ENCODE assay signal across 17 cellular contexts in the genomic region with DNA sequence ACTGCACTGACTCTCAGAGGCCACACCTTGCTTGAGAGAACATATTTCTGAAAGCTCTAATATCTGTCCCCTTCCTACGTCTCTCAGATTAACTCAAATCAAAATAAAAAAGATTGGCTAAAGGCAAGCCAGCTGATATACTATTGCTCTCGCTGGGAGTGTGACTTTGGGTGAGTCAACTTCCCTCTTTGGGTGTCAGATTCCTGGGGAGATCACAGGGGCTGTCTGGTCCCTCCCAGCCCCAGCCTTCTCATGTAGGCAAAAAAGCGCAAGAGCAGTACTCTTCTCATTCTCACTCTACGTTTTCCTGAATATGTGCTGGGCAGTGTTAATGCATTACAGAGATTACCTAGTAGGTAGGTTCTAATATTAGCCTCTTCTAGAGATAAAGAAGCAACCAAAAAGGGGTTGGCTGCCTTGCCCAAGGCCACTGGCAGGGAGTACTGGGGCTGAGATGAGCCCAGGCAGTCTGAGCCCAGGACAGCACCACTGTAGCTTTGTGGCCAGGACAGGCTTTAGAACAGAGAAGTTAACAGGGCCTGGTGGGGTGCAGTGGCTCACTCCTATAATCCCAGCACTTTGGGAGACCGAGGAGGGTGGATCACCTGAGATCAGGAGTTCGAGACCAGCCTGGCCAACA. TPM values are rescaled to one million over a fixed set of nuclear protein-coding genes. Genes with fewer than 3 reads are reported as not detected.
DNase-seq lines count a peak whose midpoint lies in the region; ATAC-seq and TF ChIP-seq lines count a peak whose summit lies in the region.
"Had no signal": no experiment of that assay in that cellular context is flagged by ENCODE, and none has a peak within 500 bp of the region (broad histone marks: within the 10 kb centered on the region; RNA-seq: fewer than 3 reads in every experiment).

No MANE protein-coding gene starts in this region.

- H3K79me2 ChIP-seq in GM23248 (ENCODE audit: insufficient read depth) (no peaks in the 10 kb centered on the region), PC-9 (ENCODE audit: low read depth) (no peaks in the 10 kb centered on the region), osteoblast (ENCODE audit: insufficient read depth, low read length) (no peaks in the 10 kb centered on the region)

- H3K36me3 Mint-ChIP-seq in CD4-positive, alpha-beta T cell (ENCODE audit: low read depth) = no peaks in the 10 kb centered on the region
- H3K36me3 Mint-ChIP-seq: activated naive CD4-positive, alpha-beta T cell treated with anti-CD3 and anti-CD28 coated beads, Interleukin-2, amount 10 ng/mL, durations not matched to agents 7 days and 5 days; brain had no signal

- H3K9me3 ChIP-seq in GM23248 (ENCODE audit: low read depth) (no peaks in the 10 kb centered on the region), PC-9 (ENCODE audit: insufficient read depth, low read depth) (no peaks in the 10 kb centered on the region), osteoblast (ENCODE audit: low read depth, low read length) (no peaks in the 10 kb centered on the region)
- H3K9me3 ChIP-seq in CD4-positive, alpha-beta T cell (ENCODE audit: control insufficient read depth, low read length) = no peaks in the 10 kb centered on the region
- H3K9me3 ChIP-seq: psoas muscle had no signal

- H3K9me2 ChIP-seq in GM23248 (ENCODE audit: insufficient read depth) (no peaks in the 10 kb centered on the region), PC-9 (ENCODE audit: insufficient read depth) (no peaks in the 10 kb centered on the region)

- H3K4me2 ChIP-seq in GM23248 (ENCODE audit: unreplicated experiment) = peak overlapping the region; percentile 19
- peak overlapping the region; percentile 39 for H3K4me2 ChIP-seq in PC-9
- H3K4me2 ChIP-seq in osteoblast (ENCODE audit: insufficient read depth, low read length) = no peak overlapping the region

- H3K4me1 Mint-ChIP-seq in CD4-positive, alpha-beta T cell (ENCODE audit: low read depth) = peaks cover 11% of the 10 kb centered on the region

- no peak overlapping the region for H3K4me3 Mint-ChIP-seq in CD4-positive, alpha-beta T cell
- H3K4me3 Mint-ChIP-seq: activated CD4-positive, alpha-beta T cell treated with anti-CD3 and anti-CD28 coated beads for 36 hours; activated naive CD4-positive, alpha-beta T cell treated with anti-CD3 and anti-CD28 coated beads, Interleukin-2, amount 10 ng/mL, durations not matched to agents 7 days and 5 days; brain had no signal

- H4K20me1 ChIP-seq in GM23248 (ENCODE audit: insufficient read depth) = no peaks in the 10 kb centered on the region
- H4K20me1 ChIP-seq in PC-9 (ENCODE audit: insufficient read depth) = no peaks in the 10 kb centered on the region
- H4K20me1 ChIP-seq in osteoblast (ENCODE audit: insufficient read depth, low read length) = no peaks in the 10 kb centered on the region

- intact Hi-C loops in PC-9 (cut with micrococcal nuclease; ENCODE audit: unreplicated experiment) = loop anchor here (5.0 to 10.0 kb wide), 2 partner anchors 363 to 475 kb away; a partner anchor contains a TSS
- intact Hi-C loops in CD4-positive, alpha-beta T cell (cut with DNase I, micrococcal nuclease) = loop anchor here in 1 of 2 experiments (10.0 kb wide), 1 partner anchor 365 kb away; a partner anchor contains a TSS

- H3F3A ChIP-seq in GM23248 (ENCODE audit: insufficient read depth) = peaks cover 5% of the 10 kb centered on the region; the same call in 1 of the 2 replicates
- peaks cover 16% of the 10 kb centered on the region; the same call in 1 of the 2 replicates for H3F3A ChIP-seq in PC-9 (ENCODE audit: insufficient read depth, low read depth)

- H3K9ac ChIP-seq in GM23248 = no peak overlapping the region

- CTCF ChIA-PET in PC-9 (lab: Charles Lee) = interaction anchor here (0.6 to 0.7 kb wide), 3 partner anchors 26 to 132 kb away, joined by 3 to 5 read pairs (median 3); no protein-coding TSS in a partner anchor
- CTCF ChIA-PET in CD4-positive, alpha-beta T cell (lab: Charles Lee) = no interaction called here

- DNase-seq in GM23248 (peak; percentile 55), PC-9 (peak; percentile 46 to 80), choroid plexus epithelial cell (ENCODE audit: low read depth) (peak; percentile 73), osteoblast (ENCODE audit: insufficient read length, low spot score, missing footprints) (peak; percentile 91), NCI-H774 (lab: John Stamatoyannopoulos, UW) (no peak), NCI-H510A treated with DMSO at 0.1 percent for 48 hours (lab: John Stamatoyannopoulos, UW) (no peak), DMS79 (lab: John Stamatoyannopoulos, UW) (no peak)
- no peak for DNase-seq in CD4-positive, alpha-beta T cell
- DNase-seq: activated CD4-positive, alpha-beta T cell treated with anti-CD3 and anti-CD28 coated beads for 36 hours; activated naive CD4-positive, alpha-beta T cell treated with anti-CD3 and anti-CD28 coated beads, Interleukin-2, amount 10 ng/mL, durations not matched to agents 7 days and 5 days; AML-193; MM.1S; NCI-H2081 treated with DMSO at 0.1 percent for 48 hours; NCI-H82; psoas muscle had no signal

- ATAC-seq in CD4-positive, alpha-beta T cell (ENCODE audit: poor library complexity) = no peak
- ATAC-seq: activated CD4-positive, alpha-beta T cell treated with anti-CD3 and anti-CD28 coated beads for 36 hours; psoas muscle had no signal

- H3K4me3 ChIP-seq in GM23248 = no peak overlapping the region
- no peak overlapping the region for H3K4me3 ChIP-seq in PC-9
- no peak overlapping the region for H3K4me3 ChIP-seq in choroid plexus epithelial cell (ENCODE audit: low read depth, low read length)
- no peak overlapping the region for H3K4me3 ChIP-seq in osteoblast (ENCODE audit: insufficient read depth, low read length)
- H3K4me3 ChIP-seq: psoas muscle had no signal

- peaks cover 22% of the 10 kb centered on the region for H3K27me3 Mint-ChIP-seq in CD4-positive, alpha-beta T cell

- POLR2A ChIA-PET in PC-9 (lab: Charles Lee; ENCODE audit: unreplicated experiment) = no interaction called here
- POLR2A ChIA-PET in CD4-positive, alpha-beta T cell (lab: Charles Lee) = no interaction called here

- H3K27ac ChIP-seq in GM23248 = no peak overlapping the region
- H3K27ac ChIP-seq in PC-9 = peak overlapping the region; percentile 45
- no peak overlapping the region for H3K27ac ChIP-seq in osteoblast (ENCODE audit: low read depth, low read length)
- H3K27ac ChIP-seq in CD4-positive, alpha-beta T cell (ENCODE audit: low read depth, low read length) = no peak overlapping the region
- H3K27ac ChIP-seq: psoas muscle had no signal

- 80 to 83% methylated on average over 6 of the region's 6 CpGs for WGBS in GM23248 (ENCODE audit: low coverage in 1 of 2, low lambda C conversion rate in 2 of 2, missing lambda C conversion rate in 2 of 2), 2 experiments

- H3K27me3 ChIP-seq in GM23248 (replicated peaks; ENCODE audit: insufficient read depth) (no peaks in the 10 kb centered on the region), PC-9 (ENCODE audit: insufficient read depth, low read depth) (no peaks in the 10 kb centered on the region), osteoblast (ENCODE audit: insufficient read depth, low read length) (no peaks in the 10 kb centered on the region)
- H3K27me3 ChIP-seq in CD4-positive, alpha-beta T cell (ENCODE audit: control insufficient read depth, insufficient read depth, low read length) = no peaks in the 10 kb centered on the region

- no peaks in the 10 kb centered on the region for H3K36me3 ChIP-seq in GM23248 (ENCODE audit: low read depth)
- H3K36me3 ChIP-seq in PC-9 (ENCODE audit: low read depth) = no peaks in the 10 kb centered on the region
- H3K36me3 ChIP-seq in osteoblast (ENCODE audit: insufficient read depth, low read length) = no peaks in the 10 kb centered on the region

- H3K9me3 Mint-ChIP-seq in CD4-positive, alpha-beta T cell = no peaks in the 10 kb centered on the region
- H3K9me3 Mint-ChIP-seq: activated naive CD4-positive, alpha-beta T cell treated with anti-CD3 and anti-CD28 coated beads, Interleukin-2, amount 10 ng/mL, durations not matched to agents 7 days and 5 days; brain had no signal

- in situ Hi-C loops in GM23248 (cut with MboI) = no loop called here

- TF ChIP-seq CTCF in PC-9 (conservative IDR thresholded peaks at IDR 0.05) = no peak
- no peak for TF ChIP-seq CTCF in choroid plexus epithelial cell (conservative IDR thresholded peaks at IDR 0.05; ENCODE audit: low read depth, low read length)
- TF ChIP-seq CTCF in osteoblast (IDR thresholded peaks at IDR 0.05; ENCODE audit: extremely low read depth, low read depth, low read length) = no peak
- TF ChIP-seq CTCF in CD4-positive, alpha-beta T cell (IDR thresholded peaks at IDR 0.05) = no peak

- H2AFZ ChIP-seq in GM23248 (no peak overlapping the region), PC-9 (peak overlapping the region; percentile 20; the same call in 1 of the 2 replicates), osteoblast (ENCODE audit: low read length) (no peak overlapping the region)

- H3K27ac Mint-ChIP-seq in CD4-positive, alpha-beta T cell = no peak overlapping the region
- H3K27ac Mint-ChIP-seq: activated CD4-positive, alpha-beta T cell treated with anti-CD3 and anti-CD28 coated beads for 36 hours; activated naive CD4-positive, alpha-beta T cell treated with anti-CD3 and anti-CD28 coated beads, Interleukin-2, amount 10 ng/mL, durations not matched to agents 7 days and 5 days had no signal

- no TSS peak for BruUV-seq in PC-9 (replicated peaks; lab: Mats Ljungman, UMichigan)

- H3K4me1 ChIP-seq in GM23248 (ENCODE audit: insufficient read depth) = peaks cover 10% of the 10 kb centered on the region; the same call in 1 of the 2 replicates
- peaks cover 37% of the 10 kb centered on the region for H3K4me1 ChIP-seq in PC-9 (replicated peaks; ENCODE audit: insufficient read depth)
- peaks cover 2% of the 10 kb centered on the region for H3K4me1 ChIP-seq in osteoblast (ENCODE audit: insufficient read depth, low read length)

RNA-seq across cellular contexts. Expression of a gene that starts 9.1 kb away (rescaled TPM):
- total RNA-seq in GM23248 (2014; rRNA removed; shearing (Covaris generic)) = 2.2 and 2.4 TPM in 2 replicates
- 0.78 and 1.6 TPM in 2 replicates for polyA plus RNA-seq in GM23248 (2016; fragmentation: Nextera tagmentation; extraction: Ambion mirVana)
- total RNA-seq in PC-9 (2021) (3.7 and 4.2 TPM in 2 replicates), osteoblast (0.36 and 0.59 TPM in 2 replicates)
- total RNA-seq in CD4-positive, alpha-beta T cell = not detected
- total RNA-seq: activated CD4-positive, alpha-beta T cell treated with anti-CD3 and anti-CD28 coated beads for 36 hours; T-helper 2 cell treated with Interferon-gamma antibody and Interleukin-4, amounts not matched to agents 100 ng/mL and 5 ng/mL, for 36 hours had no signal

RNA-seq across cellular contexts. Expression of a gene that starts 23.1 kb away (rescaled TPM):
- total RNA-seq in GM23248 (2014; rRNA removed; shearing (Covaris generic)) = 27.1 and 29.0 TPM in 2 replicates
- polyA plus RNA-seq in GM23248 (2016; fragmentation: Nextera tagmentation; extraction: Ambion mirVana) = 9.1 and 10.0 TPM in 2 replicates
- total RNA-seq in PC-9 (2021) (35.3 and 41.7 TPM in 2 replicates), osteoblast (25.3 and 28.6 TPM in 2 replicates)
- 10 to 100 TPM; 14.8 to 15.7 TPM for total RNA-seq in CD4-positive, alpha-beta T cell

RNA-seq across cellular contexts. Expression of a gene that starts 46.8 kb away (rescaled TPM):
- total RNA-seq in GM23248 (2014; rRNA removed; shearing (Covaris generic)) = 236 and 324 TPM in 2 replicates
- polyA plus RNA-seq in GM23248 (2016; fragmentation: Nextera tagmentation; extraction: Ambion mirVana) = 411 and 432 TPM in 2 replicates
- total RNA-seq in PC-9 (2021) (180 and 199 TPM in 2 replicates), osteoblast (56.5 and 66.3 TPM in 2 replicates)
- 10 to 100 TPM; 73.7 to 84.4 TPM for total RNA-seq in CD4-positive, alpha-beta T cell

Comparison
In these comparisons a context has a peak if more than half of its experiments do, and no peak if none do; other contexts are left out.
1. DNase-seq: peak in GM23248 (single experiment), PC-9 (2 of 2), choroid plexus epithelial cell (single experiment) and osteoblast (single experiment); none in CD4-positive, alpha-beta T cell (0 of 10), NCI-H774 (single experiment), NCI-H510A treated with DMSO at 0.1 percent for 48 hours (single experiment) and DMS79 (single experiment).